Comparison of ENCODE assay signal across 10 cellular contexts in genomic region chr13:112529216-112529615, GRCh38.
"Had no signal": no experiment of that assay in that cellular context is flagged by ENCODE, and none has a peak within 500 bp of the region (broad histone marks: within the 10 kb centered on the region; RNA-seq: fewer than 3 reads in every experiment).

No MANE protein-coding gene starts in this region.

- H3K4me1 ChIP-seq: HAP-1 had no signal

- H3K9me3 ChIP-seq: HAP-1 had no signal

- H3K27ac Mint-ChIP-seq: GM23338, H9, HFFc6 had no signal

- ATAC-seq: GM23338, HCT116 had no signal

- H3K4me3 Mint-ChIP-seq: GM23338, H9, HFFc6 had no signal

- H3K27ac ChIP-seq: GM23248 had no signal

- H3K9ac ChIP-seq: GM23248 had no signal

- H2AFZ ChIP-seq: GM23248, GM23338 had no signal

- H3K4me1 Mint-ChIP-seq: GM23338, H9 had no signal

- H3K4me2 ChIP-seq: GM23338 had no signal

- FAIRE-seq: H1 had no signal

- H3K4me3 ChIP-seq: GM23248, GM23338, HAP-1 had no signal

- DNase-seq: GM23248, GOT3, H7, H9, HCEC 1CT, HFFc6 had no signal

- H3K9me3 Mint-ChIP-seq: GM23338, H9, HFFc6 had no signal
